ENCODE assay signal across 7 cellular contexts in genomic region chr1:9539829-9540550, GRCh38. TPM values are rescaled to one million over a fixed set of nuclear protein-coding genes. Genes with fewer than 3 reads are reported as not detected.
DNase-seq lines count a peak whose midpoint lies in the region; FAIRE-seq and TF ChIP-seq lines count a peak whose summit lies in the region.

No MANE protein-coding gene starts in this region.

- peak overlapping the region; percentile 90 for H3K4me2 ChIP-seq in Karpas-422 (ENCODE audit: low read depth, low read length, poor library complexity, severe bottlenecking)

- FAIRE-seq in GM12892 (lab: Jason Lieb, UNC), result peak; percentile 84

- peaks cover 45% of the 10 kb centered on the region for H3K4me1 ChIP-seq in Karpas-422 (ENCODE audit: low read length)
- H3K4me1 ChIP-seq in liver (ENCODE audit: control insufficient read depth in 4 of 4, insufficient read depth in 4 of 4, low read length in 3 of 4), result peaks cover 11 to 28% (median 19%) of the 10 kb centered on the region in 4 donors

- WGBS in liver, result 4% methylated on average over 61 of the region's 61 CpGs

- H3K27me3 ChIP-seq in Karpas-422 (ENCODE audit: low read length), result no peaks in the 10 kb centered on the region
- H3K27me3 ChIP-seq in liver (ENCODE audit: control insufficient read depth in 4 of 4, insufficient read depth in 4 of 4, low read length in 3 of 4), result no peaks in the 10 kb centered on the region

- no peaks in the 10 kb centered on the region for H3K9me3 ChIP-seq in Karpas-422 (ENCODE audit: low read length)
- no peaks in the 10 kb centered on the region for H3K9me3 ChIP-seq in liver (ENCODE audit: control insufficient read depth in 4 of 4, low read length in 3 of 4)

- H3K27ac ChIP-seq in Karpas-422 (ENCODE audit: low read length) (peak overlapping the region; percentile 62), liver (ENCODE audit: low read depth in 1 of 2, low read length in 2 of 2) (peak overlapping the region; percentile 51 to 72)

- peaks cover 55% of the 10 kb centered on the region for H3K79me2 ChIP-seq in Karpas-422 (ENCODE audit: low read length)

- peak overlapping the region; percentile 83 for H3K4me3 ChIP-seq in Karpas-422 (ENCODE audit: low read length)
- H3K4me3 ChIP-seq in WI38 (ENCODE audit: low read depth, low read length), result peak overlapping the region; percentile 74
- H3K4me3 ChIP-seq in liver (ENCODE audit: low read depth in 1 of 3, low read length in 3 of 3), result peak overlapping the region; percentile 83 to 99 (median 90)

- H3K9ac ChIP-seq in Karpas-422 (ENCODE audit: low read length) (peak overlapping the region; percentile 92), liver (ENCODE audit: low read depth in 1 of 2, low read length in 2 of 2) (peak overlapping the region; percentile 45 to 73)

- H3K36me3 ChIP-seq in Karpas-422 (ENCODE audit: insufficient read depth, low read length) (peaks cover 14% of the 10 kb centered on the region), liver (ENCODE audit: control insufficient read depth in 4 of 4, insufficient read depth in 3 of 4, low read depth in 1 of 4, low read length in 3 of 4) (no peaks in the 10 kb centered on the region)

- TF ChIP-seq POLR2A in GM12892 (IDR thresholded peaks at IDR 0.05; ENCODE audit: low read depth, low read length), result no peak

- TF ChIP-seq CTCF in WI38 (IDR thresholded peaks at IDR 0.05; ENCODE audit: low read depth, low read length) (no peak), liver (IDR thresholded peaks at IDR 0.05; ENCODE audit: low read depth, low read length, missing input control) (no peak)

- H3K9me2 ChIP-seq in Karpas-422 (replicated peaks; ENCODE audit: insufficient read depth, low read length), result no peaks in the 10 kb centered on the region

- TF ChIP-seq RAD21 in liver (IDR thresholded peaks at IDR 0.05), result no peak

- DNase-seq in GM12892 (ENCODE audit: insufficient read length) (peak; percentile 70), H4 (ENCODE audit: low spot score) (peak; percentile 28), Karpas-422 (peak; percentile 77), dermis blood vessel endothelial cell (peak; percentile 59)
- DNase-seq in stimulated activated CD4-positive, alpha-beta T cell treated with anti-CD3 and anti-CD28 coated beads, TNF-alpha, amount 100 ng/mL, for 1 hour (ENCODE audit: low read depth in 3 of 3, low spot score in 1 of 3), result peak in 2 of 3 donors; percentile 10 to 34

- peaks cover 37% of the 10 kb centered on the region for H4K20me1 ChIP-seq in Karpas-422 (ENCODE audit: insufficient read depth, low read depth, low read length)

- no peak overlapping the region for H2AFZ ChIP-seq in Karpas-422 (ENCODE audit: low read length)

TF ChIP-seq in liver, 16 proteins besides CTCF, POLR2A, EP300 and RAD21:
- TF ChIP-seq, protein P1, sequence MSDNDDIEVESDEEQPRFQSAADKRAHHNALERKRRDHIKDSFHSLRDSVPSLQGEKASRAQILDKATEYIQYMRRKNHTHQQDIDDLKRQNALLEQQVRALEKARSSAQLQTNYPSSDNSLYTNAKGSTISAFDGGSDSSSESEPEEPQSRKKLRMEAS (IDR thresholded peaks at IDR 0.05), result no peak
- no peak for TF ChIP-seq RXRA (IDR thresholded peaks at IDR 0.05)
- TF ChIP-seq HNF4G (IDR thresholded peaks at IDR 0.05), result no peak
- TF ChIP-seq JUND (IDR thresholded peaks at IDR 0.05), result no peak
- TF ChIP-seq SP1 (IDR thresholded peaks at IDR 0.05), result no peak
- no peak for TF ChIP-seq ATF3 (IDR thresholded peaks at IDR 0.05)
- peak; percentile 17 for TF ChIP-seq TAF1 (conservative IDR thresholded peaks at IDR 0.05)
- TF ChIP-seq REST (IDR thresholded peaks at IDR 0.05), result no peak

RNA-seq across cellular contexts. Expression of gene SLC25A33, which starts 0.7 kb away (rescaled TPM):
- polyA plus RNA-seq in GM12892 (2012; ENCODE audit: missing spikeins), result 7.5 TPM
- total RNA-seq in H4 (2014; rRNA removed; shearing (Covaris generic)), result 13.1 and 13.4 TPM in 2 replicates
- 19.7 and 25.2 TPM in 2 replicates for total RNA-seq in Karpas-422 (2014; rRNA removed; shearing (Covaris generic); ENCODE audit: low replicate concordance)
- total RNA-seq in dermis blood vessel endothelial cell (5.4 and 6.3 TPM in 2 replicates), liver (10 to 100 TPM in 1 of 2 donors, 1 to 10 TPM in 1; 6.9 to 19.1 TPM)
- 10 to 100 TPM in 1 of 2 donors, 1 to 10 TPM in 1; 9.0 to 12.3 TPM for polyA plus RNA-seq in liver

RNA-seq across cellular contexts. Expression of gene TMEM201, which starts 48.7 kb away (rescaled TPM):
- polyA plus RNA-seq in GM12892 (2012; ENCODE audit: missing spikeins), result 4.4 TPM
- 3.9 and 5.0 TPM in 2 replicates for total RNA-seq in H4 (2014; rRNA removed; shearing (Covaris generic))
- 9.3 and 12.2 TPM in 2 replicates for total RNA-seq in Karpas-422 (2014; rRNA removed; shearing (Covaris generic); ENCODE audit: low replicate concordance)
- 5.8 and 10.3 TPM in 2 replicates for total RNA-seq in dermis blood vessel endothelial cell
- 1 to 10 TPM; 2.9 to 3.5 TPM for total RNA-seq in liver
- 1 to 10 TPM; 1.5 to 2.8 TPM for polyA plus RNA-seq in liver

Comparison
In these comparisons a context has a peak if more than half of its experiments do, and no peak if none do; other contexts are left out.
1. Peak in every context shown above with its lines: DNase-seq, H3K4me3 ChIP-seq and H3K27ac ChIP-seq.
2. DNase-seq: peak in every context shown above with its lines; median percentile 77 in Karpas-422; 70 in GM12892; 59 in dermis blood vessel endothelial cell; 28 in H4; 22 in stimulated activated CD4-positive, alpha-beta T cell treated with anti-CD3 and anti-CD28 coated beads, TNF-alpha, amount 100 ng/mL, for 1 hour.